In the genomic region with DNA sequence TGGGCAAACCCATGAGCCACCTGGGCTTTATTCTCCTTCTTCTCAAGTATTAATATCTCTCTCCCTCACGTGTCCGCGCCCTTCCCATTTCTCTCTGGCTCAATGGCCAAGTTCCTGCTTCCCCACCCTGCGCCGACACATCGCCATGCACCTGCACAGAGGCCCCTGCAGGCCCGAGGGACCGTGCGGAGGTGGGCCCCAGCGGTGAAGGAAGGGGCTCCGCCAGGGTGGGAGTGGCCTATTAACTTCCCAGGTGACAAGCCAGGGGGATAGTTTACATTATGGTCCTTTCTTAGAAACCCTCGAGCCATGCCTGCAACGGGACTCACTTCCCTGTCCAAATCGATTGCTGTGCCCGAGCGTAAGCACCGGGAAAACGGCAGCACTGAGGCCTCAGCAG, we compare ENCODE assay signal across 25 cellular contexts.
DNase-seq lines count a peak whose midpoint lies in the region; ATAC-seq and TF ChIP-seq lines count a peak whose summit lies in the region.
"Had no signal": no experiment of that assay in that cellular context is flagged by ENCODE, and none has a peak within 500 bp of the region (broad histone marks: within the 10 kb centered on the region; RNA-seq: fewer than 3 reads in every experiment).

No MANE protein-coding gene starts in this region.

- H3K36me3 Mint-ChIP-seq in GM23338 (ENCODE audit: low read depth), result no peaks in the 10 kb centered on the region
- H3K36me3 Mint-ChIP-seq in endothelial cell (ENCODE audit: low read depth, unreplicated experiment), result no peaks in the 10 kb centered on the region
- H3K36me3 Mint-ChIP-seq: CD14-positive monocyte; CD4-positive, alpha-beta memory T cell; CD4-positive, CD25-positive, alpha-beta regulatory T cell had no signal

- intact Hi-C loops in esophagus muscularis mucosa (cut with DNase I), result no loop called here
- intact Hi-C loops in upper lobe of right lung (cut with DNase I), result no loop called here

- H3K9me3 Mint-ChIP-seq in GM23338, result no peaks in the 10 kb centered on the region
- no peaks in the 10 kb centered on the region for H3K9me3 Mint-ChIP-seq in endothelial cell (ENCODE audit: unreplicated experiment)

- no peak for DNase-seq in GM23338 (ENCODE audit: low spot score)
- DNase-seq in H7, result peak; percentile 25
- DNase-seq in esophagus muscularis mucosa (ENCODE audit: extremely low spot score), result peak; percentile 75
- no peak for DNase-seq in upper lobe of right lung
- DNase-seq in amygdala (lab: John Stamatoyannopoulos, UW), result no peak
- no peak for DNase-seq in endothelial cell (ENCODE audit: low spot score)
- DNase-seq in SW 1271 (lab: John Stamatoyannopoulos, UW), result no peak
- DNase-seq: 8988T; ACHN; BE2C; C1 segment of cervical spinal cord; CD4-positive, alpha-beta memory T cell; CD4-positive, CD25-positive, alpha-beta regulatory T cell; CD8-positive, alpha-beta memory T cell; COR-L47; DMS 273 treated with DMSO at 0.1 percent for 48 hours; DMS153; DMS53; DMS79; DND-41; EL; GDM1 had no signal

- ATAC-seq in GM23338 (peak; percentile 44; the same call in 2 of the 3 replicates), upper lobe of right lung (peak; percentile 32)
- ATAC-seq: GM12878 had no signal

- no peak overlapping the region for H3K4me3 Mint-ChIP-seq in GM23338
- H3K4me3 Mint-ChIP-seq in endothelial cell (ENCODE audit: unreplicated experiment), result no peak overlapping the region
- H3K4me3 Mint-ChIP-seq: CD14-positive monocyte; CD4-positive, alpha-beta memory T cell; CD4-positive, CD25-positive, alpha-beta regulatory T cell; CD8-positive, alpha-beta memory T cell had no signal

- TF ChIP-seq EP300 in esophagus muscularis mucosa (IDR thresholded peaks at IDR 0.05), result no peak

- H3K36me3 ChIP-seq in GM23338 (ENCODE audit: insufficient read depth) (no peaks in the 10 kb centered on the region), H7 (replicated peaks; ENCODE audit: control insufficient read depth, insufficient read depth, low read length) (no peaks in the 10 kb centered on the region), esophagus muscularis mucosa (no peaks in the 10 kb centered on the region), upper lobe of right lung (no peaks in the 10 kb centered on the region)
- H3K36me3 ChIP-seq: BE2C, BLaER1 had no signal

- H3K9me3 ChIP-seq in esophagus muscularis mucosa (peaks cover 0 to 14% (median 3%) of the 10 kb centered on the region in 4 donors), upper lobe of right lung (no peaks in the 10 kb centered on the region)
- H3K9me3 ChIP-seq: BE2C had no signal

- no peak overlapping the region for H3K4me3 ChIP-seq in GM23338
- H3K4me3 ChIP-seq in H7 (ENCODE audit: insufficient read depth, low read depth, low read length), result no peak overlapping the region
- no peak overlapping the region for H3K4me3 ChIP-seq in esophagus muscularis mucosa
- no peak overlapping the region for H3K4me3 ChIP-seq in upper lobe of right lung
- H3K4me3 ChIP-seq: BLaER1, GM12878 had no signal

- 0 out of 2 replicates have a peak overlapping the region, but pooled peaks have one; percentile 43 for H2AFZ ChIP-seq in GM23338

- H3F3A ChIP-seq in GM23338 (replicated peaks; ENCODE audit: low read depth), result no peaks in the 10 kb centered on the region

- H3K27ac Mint-ChIP-seq in GM23338 (no peak overlapping the region), endothelial cell (ENCODE audit: unreplicated experiment) (no peak overlapping the region)
- H3K27ac Mint-ChIP-seq: CD14-positive monocyte; CD4-positive, alpha-beta memory T cell; CD4-positive, CD25-positive, alpha-beta regulatory T cell; CD8-positive, alpha-beta memory T cell had no signal

- no peaks in the 10 kb centered on the region for H3K79me2 ChIP-seq in GM23338 (replicated peaks; ENCODE audit: insufficient read depth)

- WGBS in esophagus muscularis mucosa, result 89% methylated on average over 10 of the region's 18 CpGs

- H3K4me1 Mint-ChIP-seq in GM23338 (no peaks in the 10 kb centered on the region), endothelial cell (ENCODE audit: unreplicated experiment) (no peaks in the 10 kb centered on the region)
- H3K4me1 Mint-ChIP-seq: CD14-positive monocyte; CD4-positive, alpha-beta memory T cell; CD4-positive, CD25-positive, alpha-beta regulatory T cell; CD8-positive, alpha-beta memory T cell had no signal

- H3K27me3 ChIP-seq in GM23338 (ENCODE audit: insufficient read depth), result no peaks in the 10 kb centered on the region
- no peaks in the 10 kb centered on the region for H3K27me3 ChIP-seq in H7 (ENCODE audit: control insufficient read depth, insufficient read depth, low read length)
- H3K27me3 ChIP-seq in esophagus muscularis mucosa, result no peaks in the 10 kb centered on the region
- H3K27me3 ChIP-seq in upper lobe of right lung, result no peaks in the 10 kb centered on the region
- H3K27me3 ChIP-seq: BE2C, BLaER1 had no signal

- H3K9me2 ChIP-seq in GM23338 (ENCODE audit: insufficient read depth), result no peaks in the 10 kb centered on the region

- H3K27ac ChIP-seq in GM23338 (ENCODE audit: low read depth), result no peak overlapping the region
- no peak overlapping the region for H3K27ac ChIP-seq in esophagus muscularis mucosa (replicated peaks in 1 of 4)
- no peak overlapping the region for H3K27ac ChIP-seq in upper lobe of right lung
- H3K27ac ChIP-seq: BLaER1 had no signal

- no peak overlapping the region for H3K4me2 ChIP-seq in GM23338
- H3K4me2 ChIP-seq: BLaER1 had no signal

- H3K27me3 Mint-ChIP-seq in GM23338 (ENCODE audit: insufficient read depth, low read depth, poor library complexity) (no peaks in the 10 kb centered on the region), endothelial cell (ENCODE audit: unreplicated experiment) (no peaks in the 10 kb centered on the region)
- H3K27me3 Mint-ChIP-seq: CD4-positive, CD25-positive, alpha-beta regulatory T cell; CD8-positive, alpha-beta memory T cell had no signal

- no peak for TF ChIP-seq POLR2A in esophagus muscularis mucosa (IDR thresholded peaks at IDR 0.05; ENCODE audit: low read depth)

- no peaks in the 10 kb centered on the region for H4K20me1 ChIP-seq in GM23338 (replicated peaks; ENCODE audit: insufficient read depth)
- H4K20me1 ChIP-seq: BLaER1 had no signal

- no peaks in the 10 kb centered on the region for H3K4me1 ChIP-seq in GM23338 (ENCODE audit: insufficient read depth)
- H3K4me1 ChIP-seq in esophagus muscularis mucosa, result no peaks in the 10 kb centered on the region
- H3K4me1 ChIP-seq in upper lobe of right lung, result no peaks in the 10 kb centered on the region
- H3K4me1 ChIP-seq: BE2C, BLaER1 had no signal

- TF ChIP-seq CTCF in GM23338 (conservative IDR thresholded peaks at IDR 0.05; ENCODE audit: low read depth in 2 of 2) (no peak), esophagus muscularis mucosa (IDR thresholded peaks at IDR 0.05) (no peak), upper lobe of right lung (IDR thresholded peaks at IDR 0.05) (no peak), endothelial cell (IDR thresholded peaks at IDR 0.05; ENCODE audit: unreplicated experiment) (no peak)

TF ChIP-seq in GM23338, 12 proteins besides CTCF, POLR2A, EP300 and RAD21 (continues in another document):
- no peak for TF ChIP-seq EZH2phosphoT487 (IDR thresholded peaks at IDR 0.05; ENCODE audit: unreplicated experiment)
- no peak for TF ChIP-seq CREB1 (CRISPR knock-in tag; IDR thresholded peaks at IDR 0.05; ENCODE audit: low read depth)
- TF ChIP-seq STAT1 (IDR thresholded peaks at IDR 0.05; ENCODE audit: unreplicated experiment), result no peak
- TF ChIP-seq, protein P1, sequence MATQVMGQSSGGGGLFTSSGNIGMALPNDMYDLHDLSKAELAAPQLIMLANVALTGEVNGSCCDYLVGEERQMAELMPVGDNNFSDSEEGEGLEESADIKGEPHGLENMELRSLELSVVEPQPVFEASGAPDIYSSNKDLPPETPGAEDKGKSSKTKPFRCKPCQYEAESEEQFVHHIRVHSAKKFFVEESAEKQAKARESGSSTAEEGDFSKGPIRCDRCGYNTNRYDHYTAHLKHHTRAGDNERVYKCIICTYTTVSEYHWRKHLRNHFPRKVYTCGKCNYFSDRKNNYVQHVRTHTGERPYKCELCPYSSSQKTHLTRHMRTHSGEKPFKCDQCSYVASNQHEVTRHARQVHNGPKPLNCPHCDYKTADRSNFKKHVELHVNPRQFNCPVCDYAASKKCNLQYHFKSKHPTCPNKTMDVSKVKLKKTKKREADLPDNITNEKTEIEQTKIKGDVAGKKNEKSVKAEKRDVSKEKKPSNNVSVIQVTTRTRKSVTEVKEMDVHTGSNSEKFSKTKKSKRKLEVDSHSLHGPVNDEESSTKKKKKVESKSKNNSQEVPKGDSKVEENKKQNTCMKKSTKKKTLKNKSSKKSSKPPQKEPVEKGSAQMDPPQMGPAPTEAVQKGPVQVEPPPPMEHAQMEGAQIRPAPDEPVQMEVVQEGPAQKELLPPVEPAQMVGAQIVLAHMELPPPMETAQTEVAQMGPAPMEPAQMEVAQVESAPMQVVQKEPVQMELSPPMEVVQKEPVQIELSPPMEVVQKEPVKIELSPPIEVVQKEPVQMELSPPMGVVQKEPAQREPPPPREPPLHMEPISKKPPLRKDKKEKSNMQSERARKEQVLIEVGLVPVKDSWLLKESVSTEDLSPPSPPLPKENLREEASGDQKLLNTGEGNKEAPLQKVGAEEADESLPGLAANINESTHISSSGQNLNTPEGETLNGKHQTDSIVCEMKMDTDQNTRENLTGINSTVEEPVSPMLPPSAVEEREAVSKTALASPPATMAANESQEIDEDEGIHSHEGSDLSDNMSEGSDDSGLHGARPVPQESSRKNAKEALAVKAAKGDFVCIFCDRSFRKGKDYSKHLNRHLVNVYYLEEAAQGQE (IDR thresholded peaks at IDR 0.05; ENCODE audit: unreplicated experiment), result no peak
- TF ChIP-seq EZH2 (IDR thresholded peaks at IDR 0.05; ENCODE audit: low read depth, unreplicated experiment), result no peak
- no peak for TF ChIP-seq NANOG (IDR thresholded peaks at IDR 0.05; ENCODE audit: borderline replicate concordance)
- TF ChIP-seq, protein P2, sequence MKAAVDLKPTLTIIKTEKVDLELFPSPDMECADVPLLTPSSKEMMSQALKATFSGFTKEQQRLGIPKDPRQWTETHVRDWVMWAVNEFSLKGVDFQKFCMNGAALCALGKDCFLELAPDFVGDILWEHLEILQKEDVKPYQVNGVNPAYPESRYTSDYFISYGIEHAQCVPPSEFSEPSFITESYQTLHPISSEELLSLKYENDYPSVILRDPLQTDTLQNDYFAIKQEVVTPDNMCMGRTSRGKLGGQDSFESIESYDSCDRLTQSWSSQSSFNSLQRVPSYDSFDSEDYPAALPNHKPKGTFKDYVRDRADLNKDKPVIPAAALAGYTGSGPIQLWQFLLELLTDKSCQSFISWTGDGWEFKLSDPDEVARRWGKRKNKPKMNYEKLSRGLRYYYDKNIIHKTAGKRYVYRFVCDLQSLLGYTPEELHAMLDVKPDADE (IDR thresholded peaks at IDR 0.05), result no peak

Comparison
In these comparisons a context has a peak if more than half of its experiments do, and no peak if none do; other contexts are left out.
1. DNase-seq: peak in H7 (single experiment) and esophagus muscularis mucosa (single experiment); none in GM23338 (single experiment), upper lobe of right lung (single experiment), amygdala (0 of 56), endothelial cell (single experiment) and SW 1271 (0 of 2).